Comparison of ENCODE assay signal across 2 cellular contexts in genomic region chr19:50663280-50663790, GRCh38.
TF ChIP-seq lines count a peak whose summit lies in the region.

No MANE protein-coding gene starts in this region.

TF ChIP-seq in SK-N-SH, 30 proteins besides CTCF, POLR2A, EP300 and RAD21 (continued from another document):
- TF ChIP-seq YY1 (IDR thresholded peaks at IDR 0.05; ENCODE audit: low read depth) (no peak), RXRA (IDR thresholded peaks at IDR 0.05; ENCODE audit: borderline replicate concordance, low read depth) (no peak), FOXJ3 (CRISPR knock-in tag; IDR thresholded peaks at IDR 0.05) (no peak), IRF3 (IDR thresholded peaks at IDR 0.05; ENCODE audit: low read depth, low read length) (no peak), MAX (IDR thresholded peaks at IDR 0.05; ENCODE audit: low read depth) (no peak), JUND (IDR thresholded peaks at IDR 0.05) (no peak), FOXM1 (IDR thresholded peaks at IDR 0.05; ENCODE audit: low read depth) (no peak), ELF1 (IDR thresholded peaks at IDR 0.05) (no peak), POLR2AphosphoS5 (IDR thresholded peaks at IDR 0.05; ENCODE audit: low read depth, low read length) (no peak)

TF ChIP-seq in SK-N-SH treated with all-trans-retinoic acid at 6 μM for 48 hours, 23 proteins besides CTCF, POLR2A, EP300 and RAD21 (continued from another document):
- no peak for TF ChIP-seq ZC3H10 (CRISPR knock-in tag; IDR thresholded peaks at IDR 0.05)
- TF ChIP-seq CSDC2 (CRISPR knock-in tag; IDR thresholded peaks at IDR 0.05), result no peak
TF ChIP-seq in SK-N-SH treated with all-trans-retinoic acid at 6 μM for 48 hours: peak in this region for 0.
